Comparison of ENCODE assay signal across 8 cellular contexts in genomic region chr14:77208266-77208978, GRCh38. TPM values are rescaled to one million over a fixed set of nuclear protein-coding genes. Genes with fewer than 3 reads are reported as not detected.
DNase-seq lines count a peak whose midpoint lies in the region; ATAC-seq and TF ChIP-seq lines count a peak whose summit lies in the region.

No MANE protein-coding gene starts in this region.

- H3K27ac ChIP-seq in lung (ENCODE audit: low read depth in 1 of 2, low read length in 1 of 2): no peak overlapping the region

- DNase-seq in EL: peak; percentile 56
- peak; percentile 32 for DNase-seq in NCI-H1092 (lab: John Stamatoyannopoulos, UW)
- DNase-seq in activated CD4-positive, CD25-positive, alpha-beta regulatory T cell treated with anti-CD3 and anti-CD28 coated beads, Interleukin-2, amount 50 U/mL, for 72 hours: peak; percentile 47
- DNase-seq in choroid plexus epithelial cell (ENCODE audit: low read depth): peak; percentile 65
- peak; percentile 77 for DNase-seq in lung (ENCODE audit: low spot score)
- DNase-seq in stimulated activated CD8-positive, alpha-beta memory T cell treated with anti-CD3 and anti-CD28 coated beads, Interleukin-4, amount 100 ng/mL, for 1 hour (ENCODE audit: low read depth in 2 of 2, low spot score in 1 of 2): peak; percentile 7 to 9

- TF ChIP-seq CTCF in choroid plexus epithelial cell (conservative IDR thresholded peaks at IDR 0.05; ENCODE audit: low read depth, low read length): no peak
- TF ChIP-seq CTCF in lung (IDR thresholded peaks at IDR 0.05; ENCODE audit: control extremely low read depth, extremely low read depth): no peak

- H3K4me3 ChIP-seq in choroid plexus epithelial cell (ENCODE audit: low read depth, low read length) (no peak overlapping the region), lung (no peak overlapping the region)

- H3K27me3 ChIP-seq in lung (ENCODE audit: control insufficient read depth, insufficient read depth): no peaks in the 10 kb centered on the region

- H3K4me1 ChIP-seq in lung (ENCODE audit: control insufficient read depth in 2 of 2, insufficient read depth in 2 of 2, low read length in 2 of 2): peaks cover 0 to 4% of the 10 kb centered on the region in 2 donors

- 23 to 36% methylated on average over 10 of the region's 10 CpGs for WGBS in lung, 2 donors

- peak; percentile 78 for ATAC-seq in lung (ENCODE audit: insufficient read depth, low FRiP score)
- no peak for ATAC-seq in GM21390 (IDR thresholded peaks at IDR 0.05; ENCODE audit: unreplicated experiment)
- ATAC-seq in GM19023 (IDR thresholded peaks at IDR 0.05; ENCODE audit: unreplicated experiment): no peak

- H3K36me3 ChIP-seq in lung (ENCODE audit: control insufficient read depth in 2 of 2, insufficient read depth in 2 of 2, low read length in 2 of 2): no peaks in the 10 kb centered on the region

- H3K9me3 ChIP-seq in lung (ENCODE audit: control insufficient read depth in 2 of 2, insufficient read depth in 1 of 2, low read length in 1 of 2): no peaks in the 10 kb centered on the region

RNA-seq across cellular contexts. Expression of gene TMEM63C, which starts 26.8 kb away (rescaled TPM):
- total RNA-seq in lung: 1 to 10 TPM in 1 of 2 donors, under 1 TPM in 1; 0.48 to 1.2 TPM
- polyA plus RNA-seq in lung: under 1 TPM; 0.20 to 0.41 TPM

Comparison
In these comparisons a context has a peak if more than half of its experiments do, and no peak if none do; other contexts are left out.
1. DNase-seq: peak in every context shown above with its lines; median percentile 77 in lung; 65 in choroid plexus epithelial cell; 56 in EL; 47 in activated CD4-positive, CD25-positive, alpha-beta regulatory T cell treated with anti-CD3 and anti-CD28 coated beads, Interleukin-2, amount 50 U/mL, for 72 hours; 32 in NCI-H1092; 8 in stimulated activated CD8-positive, alpha-beta memory T cell treated with anti-CD3 and anti-CD28 coated beads, Interleukin-4, amount 100 ng/mL, for 1 hour.